In the genomic region with DNA sequence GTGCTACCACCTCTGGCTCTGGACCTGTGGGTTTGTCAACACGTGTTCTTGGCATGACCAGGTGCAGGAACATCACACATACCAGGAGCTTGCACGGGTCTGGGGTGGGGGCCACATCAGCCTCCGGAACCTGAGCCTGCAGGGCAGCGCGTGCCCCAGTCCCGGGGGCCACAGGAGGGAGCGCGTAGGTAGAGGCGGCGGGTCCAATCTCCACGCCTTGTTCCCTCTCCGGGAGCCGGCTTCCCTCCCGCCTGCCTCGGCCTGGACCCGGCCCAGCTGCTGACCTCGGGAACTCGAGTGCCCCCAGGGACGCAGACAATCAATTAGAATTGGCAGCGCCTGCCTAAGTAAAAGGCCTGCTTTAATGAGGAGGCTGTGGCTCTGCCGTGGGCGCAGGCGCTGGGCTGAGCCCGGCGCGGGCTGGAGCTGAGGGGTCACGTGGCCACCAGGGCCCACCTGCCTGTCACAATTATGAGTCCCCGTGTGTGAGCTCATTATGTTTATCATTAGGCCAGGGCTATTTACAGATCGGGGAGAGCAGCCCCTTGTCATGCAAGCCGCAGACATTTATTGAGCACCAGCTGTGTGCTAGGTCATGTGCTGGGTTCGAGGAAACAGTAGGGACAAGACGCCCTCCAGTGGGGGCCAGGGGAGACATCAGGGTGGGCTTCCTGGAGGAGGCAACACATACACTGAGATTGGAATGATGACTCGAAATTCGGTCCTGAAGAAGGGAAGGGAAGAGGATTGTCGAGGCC, we compare ENCODE assay signal across 10 cellular contexts. TPM values are rescaled to one million over a fixed set of nuclear protein-coding genes. Genes with fewer than 3 reads are reported as not detected.
A peak's percentile ranks its signal among the peaks of the same experiment; 100 is the strongest.
DNase-seq lines count a peak whose midpoint lies in the region; ATAC-seq lines count a peak whose summit lies in the region.
"Had no signal": no experiment of that assay in that cellular context is flagged by ENCODE, and none has a peak within 500 bp of the region (broad histone marks: within the 10 kb centered on the region; RNA-seq: fewer than 3 reads in every experiment).

No MANE protein-coding gene starts in this region.

- H3K27ac Mint-ChIP-seq in memory B cell = no peak overlapping the region
- H3K27ac Mint-ChIP-seq in natural killer cell treated with Interleukin-12 subunit alpha and Interleukin-12 subunit beta and Interleukin-15 and Interleukin-18, amount 100 ng/mL, for 72 hours = no peak overlapping the region
- H3K27ac Mint-ChIP-seq: naive B cell had no signal

- no peaks in the 10 kb centered on the region for H3K9me3 Mint-ChIP-seq in memory B cell
- H3K9me3 Mint-ChIP-seq in natural killer cell treated with Interleukin-12 subunit alpha and Interleukin-12 subunit beta and Interleukin-15 and Interleukin-18, amount 100 ng/mL, for 72 hours = no peaks in the 10 kb centered on the region
- H3K9me3 Mint-ChIP-seq: naive B cell had no signal

- H3K4me1 Mint-ChIP-seq in memory B cell = peaks cover 3% of the 10 kb centered on the region
- no peaks in the 10 kb centered on the region for H3K4me1 Mint-ChIP-seq in natural killer cell treated with Interleukin-12 subunit alpha and Interleukin-12 subunit beta and Interleukin-15 and Interleukin-18, amount 100 ng/mL, for 72 hours (ENCODE audit: low read depth in 2 of 2)

- DNase-seq in COR-L47 (lab: John Stamatoyannopoulos, UW) = peak; percentile 75
- DNase-seq in NCI-H146 treated with DMSO at 0.1 percent for 48 hours (lab: John Stamatoyannopoulos, UW; ENCODE audit: unreplicated experiment) = peak; percentile 74
- peak; percentile 57 for DNase-seq in astrocyte of the hippocampus (ENCODE audit: low read depth, low spot score)
- DNase-seq in memory B cell (ENCODE audit: low spot score in 2 of 2) = no peak
- no peak for DNase-seq in activated naive CD4-positive, alpha-beta T cell (lab: John Stamatoyannopoulos, UW)
- DNase-seq in natural killer cell treated with Interleukin-12 subunit alpha and Interleukin-12 subunit beta and Interleukin-15 and Interleukin-18, amount 100 ng/mL, for 72 hours (ENCODE audit: low spot score) = no peak
- DNase-seq: activated CD4-positive, alpha-beta T cell treated with anti-CD3 and anti-CD28 coated beads for 4 hours; naive B cell had no signal

- peak; percentile 53 for ATAC-seq in memory B cell (ENCODE audit: low read depth)
- ATAC-seq in HG03520 (IDR thresholded peaks at IDR 0.05; ENCODE audit: unreplicated experiment) = no peak
- ATAC-seq in GM21381 (IDR thresholded peaks at IDR 0.05; ENCODE audit: unreplicated experiment) = no peak
- ATAC-seq in natural killer cell treated with Interleukin-12 subunit alpha and Interleukin-12 subunit beta and Interleukin-15 and Interleukin-18, amount 100 ng/mL, for 72 hours = no peak

- H3K36me3 Mint-ChIP-seq in memory B cell = no peaks in the 10 kb centered on the region
- no peaks in the 10 kb centered on the region for H3K36me3 Mint-ChIP-seq in natural killer cell treated with Interleukin-12 subunit alpha and Interleukin-12 subunit beta and Interleukin-15 and Interleukin-18, amount 100 ng/mL, for 72 hours
- H3K36me3 Mint-ChIP-seq: naive B cell had no signal

- peaks cover 12% of the 10 kb centered on the region for H3K27me3 Mint-ChIP-seq in memory B cell
- peaks cover 14 to 16% of the 10 kb centered on the region in 2 donors for H3K27me3 Mint-ChIP-seq in natural killer cell treated with Interleukin-12 subunit alpha and Interleukin-12 subunit beta and Interleukin-15 and Interleukin-18, amount 100 ng/mL, for 72 hours

- H3K4me3 Mint-ChIP-seq in memory B cell = no peak overlapping the region
- H3K4me3 Mint-ChIP-seq in natural killer cell treated with Interleukin-12 subunit alpha and Interleukin-12 subunit beta and Interleukin-15 and Interleukin-18, amount 100 ng/mL, for 72 hours = no peak overlapping the region
- H3K4me3 Mint-ChIP-seq: naive B cell had no signal

RNA-seq across cellular contexts. Expression of a gene that starts 32.2 kb away (rescaled TPM):
- 10 to 100 TPM in 1 of 2 donors, 1 to 10 TPM in 1; 8.3 to 10.3 TPM for total RNA-seq in natural killer cell treated with Interleukin-12 subunit alpha and Interleukin-12 subunit beta and Interleukin-15 and Interleukin-18, amount 100 ng/mL, for 72 hours

RNA-seq across cellular contexts. Expression of a gene that starts 47.6 kb away (rescaled TPM):
- total RNA-seq in natural killer cell treated with Interleukin-12 subunit alpha and Interleukin-12 subunit beta and Interleukin-15 and Interleukin-18, amount 100 ng/mL, for 72 hours = under 1 TPM in 1 of 2 donors, not detected in 1; 0.14 TPM

Comparison
In these comparisons a context has a peak if more than half of its experiments do, and no peak if none do; other contexts are left out.
1. DNase-seq: peak in COR-L47 (single experiment), NCI-H146 treated with DMSO at 0.1 percent for 48 hours (single experiment) and astrocyte of the hippocampus (single experiment); none in memory B cell (0 of 2), activated naive CD4-positive, alpha-beta T cell (0 of 4) and natural killer cell treated with Interleukin-12 subunit alpha and Interleukin-12 subunit beta and Interleukin-15 and Interleukin-18, amount 100 ng/mL, for 72 hours (single experiment).